In genomic region chr14:50339178-50339804, GRCh38 we compare ENCODE assay signal across 24 cellular contexts. TPM values are rescaled to one million over a fixed set of nuclear protein-coding genes. Genes with fewer than 3 reads are reported as not detected.
A peak's percentile ranks its signal among the peaks of the same experiment; 100 is the strongest.
DNase-seq lines count a peak whose midpoint lies in the region; ATAC-seq, FAIRE-seq and TF ChIP-seq lines count a peak whose summit lies in the region.
"Had no signal": no experiment of that assay in that cellular context is flagged by ENCODE, and none has a peak within 500 bp of the region (broad histone marks: within the 10 kb centered on the region; RNA-seq: fewer than 3 reads in every experiment).

No MANE protein-coding gene starts in this region.

- in situ Hi-C loops in HepG2 (cut with HindIII; ENCODE audit: extremely low pct_ligation_motif_present, low pct_unique_long_range_greater_than_20kb) = no loop called here

- no peak for TF ChIP-seq CTCF in HepG2 (CRISPR knock-in tag; IDR thresholded peaks at IDR 0.05)
- TF ChIP-seq CTCF in right lobe of liver (IDR thresholded peaks at IDR 0.05) = no peak

- H3K27me3 ChIP-seq in HepG2 (ENCODE audit: control insufficient read depth in 1 of 2, insufficient read depth in 2 of 2, low read length in 2 of 2) = no peaks in the 10 kb centered on the region
- no peaks in the 10 kb centered on the region for H3K27me3 ChIP-seq in right lobe of liver
- H3K27me3 ChIP-seq: BLaER1 treated with 17β-estradiol and CSF1 and Interleukin-3, amounts not matched to agents 10 nM and 100 nM; SJSA1 had no signal

- H3K9ac ChIP-seq in HepG2 (ENCODE audit: insufficient read depth, low read depth, low read length) = no peak overlapping the region
- H3K9ac ChIP-seq: BLaER1 treated with 17β-estradiol and CSF1 and Interleukin-3, amounts not matched to agents 10 nM and 100 nM had no signal

- no peak overlapping the region for H2AFZ ChIP-seq in HepG2 (ENCODE audit: low read length)
- H2AFZ ChIP-seq: PC-9 had no signal

- no TSS peak for BruUV-seq in HepG2 (replicated peaks; lab: Mats Ljungman, UMichigan)

- H3K9me3 ChIP-seq in HepG2 (ENCODE audit: low read length) (no peaks in the 10 kb centered on the region), right lobe of liver (no peaks in the 10 kb centered on the region)
- H3K9me3 ChIP-seq: BLaER1 treated with 17β-estradiol and CSF1 and Interleukin-3, amounts not matched to agents 10 nM and 100 nM; SJSA1 had no signal

- CTCF ChIA-PET in HepG2 (lab: Yijun Ruan, JAX; ENCODE audit: low intra/inter-chr PET ratio, low total read pairs) = no interaction called here

- peaks cover 22% of the 10 kb centered on the region for H3K4me1 ChIP-seq in HepG2 (ENCODE audit: insufficient read depth, low read length)
- H3K4me1 ChIP-seq in right lobe of liver = peaks cover 0 to 18% (median 0%) of the 10 kb centered on the region in 4 donors

- H3K4me3 Mint-ChIP-seq in activated T-helper 1 cell treated with anti-CD3 and anti-CD28 coated beads, Interleukin-12 subunit alpha, Interleukin-12 subunit beta, Interleukin-2, Interleukin-4 antibody, amounts not matched to agents 30 ng/mL and 10 ng/mL and 1 ng/mL, durations not matched to agents 14 hours and 24 hours and 36 hours = no peak overlapping the region
- H3K4me3 Mint-ChIP-seq: CD4-positive, alpha-beta memory T cell had no signal

- DNase-seq in HepG2 (ENCODE audit: low spot score) = no peak
- DNase-seq in right lobe of liver = no peak
- peak; percentile 37 for DNase-seq in NCI-H2029 treated with DMSO at 0.1 percent for 48 hours (lab: John Stamatoyannopoulos, UW)
- DNase-seq in left colon = no peak
- DNase-seq in activated T-helper 1 cell treated with anti-CD3 and anti-CD28 coated beads, Interleukin-12 subunit alpha, Interleukin-12 subunit beta, Interleukin-2, Interleukin-4 antibody, amounts not matched to agents 30 ng/mL and 10 ng/mL and 1 ng/mL, durations not matched to agents 14 hours and 24 hours and 36 hours (ENCODE audit: low spot score) = no peak
- DNase-seq in posterior cingulate gyrus = no peak
- no peak for DNase-seq in head of caudate nucleus
- DNase-seq: AML-193; CD4-positive, alpha-beta memory T cell; Kasumi-1; MV-4-11; NCI-H2081; NCI-H2227 treated with DMSO at 0.1 percent for 48 hours; NCI-H748 treated with DMSO at 0.1 percent for 48 hours; NK-92 treated with Interleukin-12 subunit alpha and Interleukin-12 subunit beta, amount 100 ng/mL, for 24 hours; PC-9; Right ventricle myocardium superior had no signal

- H3K9me3 Mint-ChIP-seq in activated T-helper 1 cell treated with anti-CD3 and anti-CD28 coated beads, Interleukin-12 subunit alpha, Interleukin-12 subunit beta, Interleukin-2, Interleukin-4 antibody, amounts not matched to agents 30 ng/mL and 10 ng/mL and 1 ng/mL, durations not matched to agents 14 hours and 24 hours and 36 hours = no peaks in the 10 kb centered on the region
- H3K9me3 Mint-ChIP-seq: CD4-positive, alpha-beta memory T cell had no signal

- H3K4me3 ChIP-seq in HepG2 (replicated peaks in 1 of 3; ENCODE audit: insufficient read depth in 1 of 3, low read depth in 2 of 3, low read length in 3 of 3) (no peak overlapping the region), right lobe of liver (no peak overlapping the region)
- H3K4me3 ChIP-seq: BLaER1 treated with 17β-estradiol and CSF1 and Interleukin-3, amounts not matched to agents 10 nM and 100 nM; K562; PC-9; SJSA1 had no signal

- peaks cover 4% of the 10 kb centered on the region for H3K27me3 Mint-ChIP-seq in activated T-helper 1 cell treated with anti-CD3 and anti-CD28 coated beads, Interleukin-12 subunit alpha, Interleukin-12 subunit beta, Interleukin-2, Interleukin-4 antibody, amounts not matched to agents 30 ng/mL and 10 ng/mL and 1 ng/mL, durations not matched to agents 14 hours and 24 hours and 36 hours (ENCODE audit: insufficient read depth)
- H3K27me3 Mint-ChIP-seq: CD4-positive, alpha-beta memory T cell had no signal

- no peak for FAIRE-seq in HepG2 (lab: Jason Lieb, UNC)
- FAIRE-seq: A204.1, G401.6, H54, K562 had no signal

- H3K79me2 ChIP-seq in HepG2 (ENCODE audit: insufficient read depth, low read length) = no peaks in the 10 kb centered on the region

- TF ChIP-seq RAD21 in HepG2 (CRISPR knock-in tag; IDR thresholded peaks at IDR 0.05) = no peak

- no peaks in the 10 kb centered on the region for H4K20me1 ChIP-seq in HepG2 (ENCODE audit: insufficient read depth, low read length)
- H4K20me1 ChIP-seq: BLaER1 treated with 17β-estradiol and CSF1 and Interleukin-3, amounts not matched to agents 10 nM and 100 nM had no signal

- intact Hi-C loops in HepG2 (cut with micrococcal nuclease; ENCODE audit: unreplicated experiment) = no loop called here
- intact Hi-C loops in right lobe of liver (cut with DNase I) = no loop called here
- intact Hi-C loops in left colon (cut with DNase I, micrococcal nuclease) = no loop called here
- intact Hi-C loops in activated T-helper 1 cell treated with anti-CD3 and anti-CD28 coated beads, Interleukin-12 subunit alpha, Interleukin-12 subunit beta, Interleukin-2, Interleukin-4 antibody, amounts not matched to agents 30 ng/mL and 10 ng/mL and 1 ng/mL, durations not matched to agents 14 hours and 24 hours and 36 hours (cut with micrococcal nuclease) = no loop called here
- intact Hi-C loops in posterior cingulate gyrus (cut with DNase I) = no loop called here
- intact Hi-C loops in head of caudate nucleus (cut with DNase I) = no loop called here

- POLR2A ChIA-PET in HepG2 (lab: Yijun Ruan, JAX) = interaction anchor here (0.9 kb wide), 1 partner anchor 12 kb away, joined by 3 read pairs; no protein-coding TSS in a partner anchor

- ATAC-seq in HepG2 (no peak), right lobe of liver (no peak), left colon (peak; percentile 14), HG02870 (IDR thresholded peaks at IDR 0.05; ENCODE audit: unreplicated experiment) (no peak)
- ATAC-seq: K562 had no signal

- no peak overlapping the region for H3K27ac Mint-ChIP-seq in activated T-helper 1 cell treated with anti-CD3 and anti-CD28 coated beads, Interleukin-12 subunit alpha, Interleukin-12 subunit beta, Interleukin-2, Interleukin-4 antibody, amounts not matched to agents 30 ng/mL and 10 ng/mL and 1 ng/mL, durations not matched to agents 14 hours and 24 hours and 36 hours

- WGBS in HepG2 (ENCODE audit: low lambda C conversion rate) = 84% methylated on average over 3 of the region's 3 CpGs
- WGBS in right lobe of liver (ENCODE audit: insufficient coverage, low coverage, low lambda C conversion rate, missing lambda C conversion rate) = 27% methylated on average over 3 of the region's 3 CpGs

- TF ChIP-seq EP300 in HepG2 (IDR thresholded peaks at IDR 0.05; ENCODE audit: low read depth in 2 of 2, low read length in 2 of 2) (no peak), HepG2 (CRISPR knock-in tag; IDR thresholded peaks at IDR 0.05; ENCODE audit: borderline replicate concordance) (no peak)

- H3K36me3 ChIP-seq in HepG2 (replicated peaks in 1 of 2; ENCODE audit: control insufficient read depth in 1 of 2, insufficient read depth in 2 of 2, low read length in 2 of 2) (peaks cover 0 to 2% of the 10 kb centered on the region in 2 experiments; a peak in 1 of 5 replicates), right lobe of liver (no peaks in the 10 kb centered on the region)
- H3K36me3 ChIP-seq: SJSA1 had no signal

- peaks cover 3% of the 10 kb centered on the region for H3K36me3 Mint-ChIP-seq in activated T-helper 1 cell treated with anti-CD3 and anti-CD28 coated beads, Interleukin-12 subunit alpha, Interleukin-12 subunit beta, Interleukin-2, Interleukin-4 antibody, amounts not matched to agents 30 ng/mL and 10 ng/mL and 1 ng/mL, durations not matched to agents 14 hours and 24 hours and 36 hours (ENCODE audit: low read depth)

- H3K4me1 Mint-ChIP-seq in activated T-helper 1 cell treated with anti-CD3 and anti-CD28 coated beads, Interleukin-12 subunit alpha, Interleukin-12 subunit beta, Interleukin-2, Interleukin-4 antibody, amounts not matched to agents 30 ng/mL and 10 ng/mL and 1 ng/mL, durations not matched to agents 14 hours and 24 hours and 36 hours (ENCODE audit: low read depth) = peaks cover 38% of the 10 kb centered on the region

- H3K27ac ChIP-seq in HepG2 (ENCODE audit: extremely low read length, insufficient read depth, low read length) (no peak overlapping the region), right lobe of liver (no peak overlapping the region)
- H3K27ac ChIP-seq: BLaER1 treated with 17β-estradiol and CSF1 and Interleukin-3, amounts not matched to agents 10 nM and 100 nM; PC-9; SJSA1 had no signal

- TF ChIP-seq POLR2A in HepG2 (IDR thresholded peaks at IDR 0.05; ENCODE audit: insufficient read depth in 1 of 2, low read depth in 2 of 2, low read length in 2 of 2) (no peak), right lobe of liver (IDR thresholded peaks at IDR 0.05) (no peak)

- no peak overlapping the region for H3K4me2 ChIP-seq in HepG2 (ENCODE audit: low read depth, low read length)
- H3K4me2 ChIP-seq: BLaER1 treated with 17β-estradiol and CSF1 and Interleukin-3, amounts not matched to agents 10 nM and 100 nM; PC-9 had no signal

RNA-seq across cellular contexts. Expression of gene DMAC2L, which starts 27.2 kb away (rescaled TPM):
- 19.4 and 27.4 TPM in 2 replicates for total RNA-seq in HepG2 (2016; rRNA removed; fragmentation: Illumina TruSeq; extraction: Trizol)
- total RNA-seq in HepG2 (2016; cell fraction: cytosol; rRNA removed; fragmentation: Illumina TruSeq; extraction: Trizol; ENCODE audit: low read depth) = 10.3 and 11.7 TPM in 2 replicates
- total RNA-seq in HepG2 (2016; cell fraction: insoluble cytoplasmic fraction; rRNA removed; fragmentation: Illumina TruSeq; extraction: Trizol) = 23.4 and 25.5 TPM in 2 replicates
- 16.0 and 17.6 TPM in 2 replicates for total RNA-seq in HepG2 (2016; cell fraction: membrane; rRNA removed; fragmentation: Illumina TruSeq; extraction: Trizol)
- 13.5 and 14.7 TPM in 2 replicates for total RNA-seq in HepG2 (2016; cell fraction: nucleus; rRNA removed; fragmentation: Illumina TruSeq; extraction: Trizol)
- polyA plus RNA-seq in HepG2 (2011; rRNA removed) = 14.6 and 23.2 TPM in 2 replicates
- 21.5 and 25.4 TPM in 2 replicates for polyA plus RNA-seq in HepG2 (2011; cell fraction: cytosol; rRNA removed)
- 10.4 and 12.7 TPM in 2 replicates for polyA plus RNA-seq in HepG2 (2011; cell fraction: nucleus; rRNA removed)
- 13.8 and 15.5 TPM in 2 replicates for polyA plus RNA-seq in HepG2 (2012)
- 14.1 and 16.6 TPM in 2 replicates for polyA plus RNA-seq in HepG2 (2016; cell fraction: cytosol; fragmentation: Illumina TruSeq; extraction: Trizol; ENCODE audit: low read depth)
- polyA plus RNA-seq in HepG2 (2016; cell fraction: insoluble cytoplasmic fraction; fragmentation: Illumina TruSeq; extraction: Trizol; ENCODE audit: low read depth) = 30.2 and 31.0 TPM in 2 replicates
- polyA plus RNA-seq in HepG2 (2016; cell fraction: membrane; fragmentation: Illumina TruSeq; extraction: Trizol; ENCODE audit: low read depth) = 14.7 and 20.0 TPM in 2 replicates
- polyA plus RNA-seq in HepG2 (2016; cell fraction: nucleus; fragmentation: Illumina TruSeq; extraction: Trizol; ENCODE audit: insufficient read depth, low read depth) = 15.0 and 25.9 TPM in 2 replicates
- polyA minus RNA-seq in HepG2 (2011; rRNA and poly(A)+ RNA removed; ENCODE audit: low replicate concordance) = 13.6 and 16.5 TPM in 2 replicates
- polyA minus RNA-seq in HepG2 (2011; cell fraction: cytosol; rRNA and poly(A)+ RNA removed) = 8.0 and 8.6 TPM in 2 replicates
- polyA minus RNA-seq in HepG2 (2011; cell fraction: nucleus; rRNA and poly(A)+ RNA removed) = 20.9 and 26.0 TPM in 2 replicates
- total RNA-seq in right lobe of liver = 10 to 100 TPM in 1 of 6 experiments, 1 to 10 TPM in 5; 4.1 to 10.9 (median 7.1) TPM
- 10 to 100 TPM; 21.0 to 24.7 TPM for total RNA-seq in left colon
- 14.4 and 17.9 TPM in 2 replicates for total RNA-seq in activated T-helper 1 cell treated with anti-CD3 and anti-CD28 coated beads, Interleukin-12 subunit alpha, Interleukin-12 subunit beta, Interleukin-2, Interleukin-4 antibody, amounts not matched to agents 30 ng/mL and 10 ng/mL and 1 ng/mL, durations not matched to agents 14 hours and 24 hours and 36 hours

RNA-seq across cellular contexts. Expression of gene L2HGDH, which starts 27.3 kb away (rescaled TPM):
- total RNA-seq in HepG2 (2016; rRNA removed; fragmentation: Illumina TruSeq; extraction: Trizol) (5.0 and 7.4 TPM in 2 replicates), right lobe of liver (10 to 100 TPM in 1 of 6 experiments, 1 to 10 TPM in 5; 6.1 to 11.1 (median 6.9) TPM), left colon (1 to 10 TPM; 9.0 to 9.4 TPM)
- total RNA-seq in HepG2 (2016; cell fraction: cytosol; rRNA removed; fragmentation: Illumina TruSeq; extraction: Trizol; ENCODE audit: low read depth) = 10.4 and 10.5 TPM in 2 replicates
- total RNA-seq in HepG2 (2016; cell fraction: insoluble cytoplasmic fraction; rRNA removed; fragmentation: Illumina TruSeq; extraction: Trizol) = 4.9 and 8.4 TPM in 2 replicates
- 6.0 and 6.4 TPM in 2 replicates for total RNA-seq in HepG2 (2016; cell fraction: membrane; rRNA removed; fragmentation: Illumina TruSeq; extraction: Trizol)
- 3.4 and 4.9 TPM in 2 replicates for total RNA-seq in HepG2 (2016; cell fraction: nucleus; rRNA removed; fragmentation: Illumina TruSeq; extraction: Trizol)
- 2.3 and 3.3 TPM in 2 replicates for polyA plus RNA-seq in HepG2 (2011; rRNA removed)
- 2.1 and 2.6 TPM in 2 replicates for polyA plus RNA-seq in HepG2 (2011; cell fraction: cytosol; rRNA removed)
- polyA plus RNA-seq in HepG2 (2011; cell fraction: nucleus; rRNA removed) = 1.1 and 1.7 TPM in 2 replicates
- polyA plus RNA-seq in HepG2 (2012) = 2.5 and 3.4 TPM in 2 replicates
- polyA plus RNA-seq in HepG2 (2016; cell fraction: cytosol; fragmentation: Illumina TruSeq; extraction: Trizol; ENCODE audit: low read depth) = 0.43 and 0.51 TPM in 2 replicates
- polyA plus RNA-seq in HepG2 (2016; cell fraction: insoluble cytoplasmic fraction; fragmentation: Illumina TruSeq; extraction: Trizol; ENCODE audit: low read depth) = 5.4 and 6.1 TPM in 2 replicates
- polyA plus RNA-seq in HepG2 (2016; cell fraction: membrane; fragmentation: Illumina TruSeq; extraction: Trizol; ENCODE audit: low read depth) = 0.57 and 0.84 TPM in 2 replicates
- 4.3 and 5.0 TPM in 2 replicates for polyA plus RNA-seq in HepG2 (2016; cell fraction: nucleus; fragmentation: Illumina TruSeq; extraction: Trizol; ENCODE audit: insufficient read depth, low read depth)
- 5.1 and 6.6 TPM in 2 replicates for polyA minus RNA-seq in HepG2 (2011; rRNA and poly(A)+ RNA removed; ENCODE audit: low replicate concordance)
- polyA minus RNA-seq in HepG2 (2011; cell fraction: cytosol; rRNA and poly(A)+ RNA removed) = 2.2 and 2.7 TPM in 2 replicates
- 4.2 and 7.2 TPM in 2 replicates for polyA minus RNA-seq in HepG2 (2011; cell fraction: nucleus; rRNA and poly(A)+ RNA removed)
- 14.7 and 16.2 TPM in 2 replicates for total RNA-seq in activated T-helper 1 cell treated with anti-CD3 and anti-CD28 coated beads, Interleukin-12 subunit alpha, Interleukin-12 subunit beta, Interleukin-2, Interleukin-4 antibody, amounts not matched to agents 30 ng/mL and 10 ng/mL and 1 ng/mL, durations not matched to agents 14 hours and 24 hours and 36 hours

RNA-seq across cellular contexts. Expression of gene CDKL1, which starts 57.4 kb away (rescaled TPM):
- total RNA-seq in HepG2 (2016; rRNA removed; fragmentation: Illumina TruSeq; extraction: Trizol) (5.1 and 7.9 TPM in 2 replicates), right lobe of liver (1 to 10 TPM; 1.1 to 4.5 (median 2.8) TPM), left colon (10 to 100 TPM; 24.9 to 25.1 TPM)
- total RNA-seq in HepG2 (2016; cell fraction: cytosol; rRNA removed; fragmentation: Illumina TruSeq; extraction: Trizol; ENCODE audit: low read depth) = 1.4 and 3.0 TPM in 2 replicates
- total RNA-seq in HepG2 (2016; cell fraction: insoluble cytoplasmic fraction; rRNA removed; fragmentation: Illumina TruSeq; extraction: Trizol) = 4.2 and 9.4 TPM in 2 replicates
- total RNA-seq in HepG2 (2016; cell fraction: membrane; rRNA removed; fragmentation: Illumina TruSeq; extraction: Trizol) = 2.3 and 3.1 TPM in 2 replicates
- total RNA-seq in HepG2 (2016; cell fraction: nucleus; rRNA removed; fragmentation: Illumina TruSeq; extraction: Trizol) = 1.9 and 6.9 TPM in 2 replicates
- polyA plus RNA-seq in HepG2 (2011; rRNA removed) = 0.30 and 4.4 TPM in 2 replicates
- 0.33 and 1.1 TPM in 2 replicates for polyA plus RNA-seq in HepG2 (2011; cell fraction: cytosol; rRNA removed)
- polyA plus RNA-seq in HepG2 (2011; cell fraction: nucleus; rRNA removed) = 0.57 and 0.66 TPM in 2 replicates
- polyA plus RNA-seq in HepG2 (2012) = 0.33 and 0.63 TPM in 2 replicates
- polyA plus RNA-seq in HepG2 (2016; cell fraction: cytosol; fragmentation: Illumina TruSeq; extraction: Trizol; ENCODE audit: low read depth) = 0.33 and 1.4 TPM in 2 replicates
- 7.0 and 9.1 TPM in 2 replicates for polyA plus RNA-seq in HepG2 (2016; cell fraction: insoluble cytoplasmic fraction; fragmentation: Illumina TruSeq; extraction: Trizol; ENCODE audit: low read depth)
- polyA plus RNA-seq in HepG2 (2016; cell fraction: membrane; fragmentation: Illumina TruSeq; extraction: Trizol; ENCODE audit: low read depth) = 0.94 and 1.4 TPM in 2 replicates
- 1.9 and 2.0 TPM in 2 replicates for polyA plus RNA-seq in HepG2 (2016; cell fraction: nucleus; fragmentation: Illumina TruSeq; extraction: Trizol; ENCODE audit: insufficient read depth, low read depth)
- polyA minus RNA-seq in HepG2 (2011; rRNA and poly(A)+ RNA removed; ENCODE audit: low replicate concordance) = 1.7 and 2.9 TPM in 2 replicates
- polyA minus RNA-seq in HepG2 (2011; cell fraction: cytosol; rRNA and poly(A)+ RNA removed) = 0.79 and 2.7 TPM in 2 replicates
- 0.99 and 1.2 TPM in 2 replicates for polyA minus RNA-seq in HepG2 (2011; cell fraction: nucleus; rRNA and poly(A)+ RNA removed)
- 2.4 and 2.5 TPM in 2 replicates for total RNA-seq in activated T-helper 1 cell treated with anti-CD3 and anti-CD28 coated beads, Interleukin-12 subunit alpha, Interleukin-12 subunit beta, Interleukin-2, Interleukin-4 antibody, amounts not matched to agents 30 ng/mL and 10 ng/mL and 1 ng/mL, durations not matched to agents 14 hours and 24 hours and 36 hours
